ENCODE assay signal across 22 cellular contexts in genomic region chr14:96102071-96102856, GRCh38.
DNase-seq lines count a peak whose midpoint lies in the region; ATAC-seq and TF ChIP-seq lines count a peak whose summit lies in the region.
"Had no signal": no experiment of that assay in that cellular context is flagged by ENCODE, and none has a peak within 500 bp of the region (broad histone marks: within the 10 kb centered on the region; RNA-seq: fewer than 3 reads in every experiment).

No MANE protein-coding gene starts in this region.

- no peaks in the 10 kb centered on the region for H3K9me3 ChIP-seq in mesenchymal stem cell (ENCODE audit: control insufficient read depth, low read length)
- H3K9me3 ChIP-seq in vagina, result no peaks in the 10 kb centered on the region
- H3K9me3 ChIP-seq: breast epithelium, esophagus muscularis mucosa, right atrium auricular region, thyroid gland had no signal

- peaks cover 13% of the 10 kb centered on the region for H3K27me3 Mint-ChIP-seq in chondrocyte (ENCODE audit: low read depth)
- H3K27me3 Mint-ChIP-seq: B cell had no signal

- no peak overlapping the region for H3K14ac ChIP-seq in mesenchymal stem cell (ENCODE audit: low read length in 2 of 2)

- H3K4me3 Mint-ChIP-seq in chondrocyte (ENCODE audit: unreplicated experiment), result no peak overlapping the region
- H3K4me3 Mint-ChIP-seq: B cell had no signal

- peaks cover 20% of the 10 kb centered on the region for H3K4me1 Mint-ChIP-seq in chondrocyte (ENCODE audit: low read depth)
- H3K4me1 Mint-ChIP-seq: B cell had no signal

- no peaks in the 10 kb centered on the region for H3K36me3 Mint-ChIP-seq in chondrocyte (ENCODE audit: low read depth)

- H2AFZ ChIP-seq in mesenchymal stem cell (ENCODE audit: low read depth, low read length), result no peak overlapping the region

- no peak overlapping the region for H3K23ac ChIP-seq in mesenchymal stem cell (ENCODE audit: low read length in 2 of 2)

- H3K4me2 ChIP-seq in mesenchymal stem cell (ENCODE audit: low read length, poor library complexity, severe bottlenecking), result no peak overlapping the region

- no peak overlapping the region for H3K27ac Mint-ChIP-seq in chondrocyte (ENCODE audit: unreplicated experiment)
- H3K27ac Mint-ChIP-seq: B cell had no signal

- no peak overlapping the region for H2BK120ac ChIP-seq in mesenchymal stem cell (ENCODE audit: low read depth, low read length)

- H3K79me1 ChIP-seq in mesenchymal stem cell (replicated peaks; ENCODE audit: low read length, poor library complexity, severe bottlenecking), result no peaks in the 10 kb centered on the region

- H3K4ac ChIP-seq in mesenchymal stem cell (ENCODE audit: low read depth in 1 of 2, low read length in 2 of 2), result peak overlapping the region; percentile 2 to 18

- H3K18ac ChIP-seq in mesenchymal stem cell (ENCODE audit: low read depth in 1 of 2, low read length in 2 of 2), result peak overlapping the region in 1 of 2 experiments; percentile 14

- peaks cover 29% of the 10 kb centered on the region for H3K4me1 ChIP-seq in mesenchymal stem cell (ENCODE audit: control insufficient read depth, insufficient read depth, low read depth, low read length)
- H3K4me1 ChIP-seq in vagina, result peaks cover 33% of the 10 kb centered on the region
- H3K4me1 ChIP-seq: right atrium auricular region had no signal

- H3K9ac ChIP-seq in mesenchymal stem cell (ENCODE audit: low read length), result no peak overlapping the region

- H4K91ac ChIP-seq in mesenchymal stem cell (ENCODE audit: low read length), result no peak overlapping the region

- H3K27ac ChIP-seq in mesenchymal stem cell (ENCODE audit: low read length, poor library complexity, severe bottlenecking), result peak overlapping the region; percentile 18
- peak overlapping the region; percentile 86 for H3K27ac ChIP-seq in vagina
- H3K27ac ChIP-seq: coronary artery, right atrium auricular region, thyroid gland had no signal

- no peak overlapping the region for H2BK5ac ChIP-seq in mesenchymal stem cell (ENCODE audit: low read depth, low read length, poor library complexity, severe bottlenecking)

- H3K27me3 ChIP-seq in mesenchymal stem cell (ENCODE audit: control insufficient read depth in 1 of 2, insufficient read depth in 1 of 2, low read length in 2 of 2) (no peaks in the 10 kb centered on the region), vagina (no peaks in the 10 kb centered on the region)
- H3K27me3 ChIP-seq: breast epithelium, right atrium auricular region, thyroid gland had no signal

- DNase-seq in GM03348 (ENCODE audit: low spot score) (peak; percentile 55), chondrocyte (ENCODE audit: low spot score) (no peak), mesenchymal stem cell (no peak), vagina (ENCODE audit: extremely low spot score in 2 of 2) (no peak), glomerular visceral epithelial cell (ENCODE audit: extremely low spot score) (no peak)
- no peak for DNase-seq in stimulated activated naive CD8-positive, alpha-beta T cell treated with anti-CD3 and anti-CD28 coated beads, Interleukin-15, Interleukin-2, amounts not matched to agents 100 U/mL and 50 U/mL, for 24 hours
- DNase-seq: amygdala; GF-D8; glutamatergic neuron; Karpas-422; mammary epithelial cell; MV-4-11; NCI-H526 treated with DMSO at 0.1 percent for 48 hours; stimulated activated CD4-positive, alpha-beta T cell treated with anti-CD3 and anti-CD28 coated beads, Interleukin-4, amount 100 ng/mL, for 24 hours; stimulated activated naive CD4-positive, alpha-beta T cell treated with Interleukin-2 at 50 U/mL for 16 hours; thyroid gland had no signal

- H2AK5ac ChIP-seq in mesenchymal stem cell (ENCODE audit: low read length, severe bottlenecking), result peak overlapping the region; percentile 76

- TF ChIP-seq CTCF in chondrocyte (IDR thresholded peaks at IDR 0.05) (peak; percentile 16), vagina (IDR thresholded peaks at IDR 0.05) (no peak)

- H3K9me3 Mint-ChIP-seq in chondrocyte (ENCODE audit: low read depth), result no peaks in the 10 kb centered on the region

- TF ChIP-seq POLR2A in vagina (IDR thresholded peaks at IDR 0.05), result no peak

- H3K4me3 ChIP-seq in mesenchymal stem cell (ENCODE audit: insufficient read depth in 1 of 2, low read depth in 1 of 2, low read length in 2 of 2) (no peak overlapping the region), vagina (no peak overlapping the region)
- H3K4me3 ChIP-seq: breast epithelium, coronary artery, esophagus muscularis mucosa, right atrium auricular region, thyroid gland had no signal

- WGBS in mesenchymal stem cell, result 81% methylated on average over 3 of the region's 3 CpGs

- no peak for ATAC-seq in stimulated activated naive CD8-positive, alpha-beta T cell treated with anti-CD3 and anti-CD28 coated beads, Interleukin-15, Interleukin-2, amounts not matched to agents 100 U/mL and 50 U/mL, for 24 hours
- no peak for ATAC-seq in HG03460 (IDR thresholded peaks at IDR 0.05; ENCODE audit: unreplicated experiment)

- no peak overlapping the region for H2BK12ac ChIP-seq in mesenchymal stem cell (ENCODE audit: low read length in 2 of 2)

- intact Hi-C loops in vagina (cut with DNase I), result no loop called here

- H3K36me3 ChIP-seq in mesenchymal stem cell (ENCODE audit: control insufficient read depth in 1 of 2, insufficient read depth in 2 of 2, low read depth in 1 of 2, low read length in 2 of 2) (no peaks in the 10 kb centered on the region), vagina (no peaks in the 10 kb centered on the region)
- H3K36me3 ChIP-seq: breast epithelium, esophagus muscularis mucosa, right atrium auricular region, thyroid gland had no signal

- H4K8ac ChIP-seq in mesenchymal stem cell (ENCODE audit: low read length), result no peak overlapping the region

- H2BK15ac ChIP-seq in mesenchymal stem cell (ENCODE audit: low read depth, poor library complexity, severe bottlenecking), result no peak overlapping the region
